ENCODE assay signal across 8 cellular contexts in the genomic region with DNA sequence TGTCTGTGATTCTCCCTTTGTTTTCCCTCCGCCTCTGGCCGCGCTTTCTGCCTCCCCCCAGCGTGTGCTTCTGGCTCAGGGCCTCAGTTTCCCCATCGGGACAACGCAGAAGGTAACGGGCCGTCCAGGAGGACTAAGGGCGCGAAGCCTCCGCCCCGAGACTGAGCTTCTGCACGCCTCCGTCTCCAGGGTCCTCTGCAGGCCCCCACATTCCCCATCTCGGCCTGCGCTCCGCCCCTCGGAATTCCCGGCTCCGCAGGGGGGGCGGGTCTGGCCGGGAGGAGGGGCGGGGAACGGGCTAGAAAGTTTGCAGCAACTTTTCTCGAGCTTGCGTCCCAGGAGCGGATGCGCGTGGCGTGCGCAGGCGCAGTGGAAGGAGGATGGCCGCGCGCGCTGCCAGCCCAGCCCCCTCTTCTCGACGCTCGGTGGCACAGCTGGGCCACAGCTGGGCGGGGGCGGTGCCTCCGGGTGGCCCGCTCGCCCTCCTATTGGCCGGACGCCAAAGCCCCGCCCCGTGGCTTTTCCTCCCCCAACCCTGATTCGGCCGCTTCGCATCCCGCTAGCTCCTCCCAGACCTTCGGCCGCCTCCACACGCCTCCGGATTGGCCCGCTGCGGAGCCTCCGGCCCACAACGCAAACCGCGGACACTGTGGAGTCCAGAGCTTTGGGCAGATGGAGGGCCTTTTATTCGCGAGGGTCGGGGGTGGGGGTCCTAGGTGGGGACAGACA. TPM values are rescaled to one million over a fixed set of nuclear protein-coding genes. Genes with fewer than 3 reads are reported as not detected.
DNase-seq lines count a peak whose midpoint lies in the region; ATAC-seq, FAIRE-seq and TF ChIP-seq lines count a peak whose summit lies in the region.

A gene (minus strand): TSS at position 199 of the 729 bp plus-strand sequence. CDS start 408 bp downstream, outside the sequence.

- H3K9me3 ChIP-seq in right cardiac atrium (ENCODE audit: control insufficient read depth, low read length) (no peaks in the 10 kb centered on the region), vagina (no peaks in the 10 kb centered on the region)

- H3K36me3 ChIP-seq in vagina, result peaks cover 0 to 7% of the 10 kb centered on the region in 2 donors

- WGBS in right cardiac atrium, result under 1% methylated on average over 65 of the region's 65 CpGs

- H3K4me3 ChIP-seq in right cardiac atrium (ENCODE audit: low read length) (peak within 1 kb of the TSS; percentile 80), vagina (peak within 1 kb of the TSS; percentile 58 to 80)

- H3K27ac ChIP-seq in right cardiac atrium (ENCODE audit: low read length), result peak within 1 kb of the TSS; percentile 99
- H3K27ac ChIP-seq in vagina, result peak within 1 kb of the TSS; percentile 98

- intact Hi-C loops in right cardiac atrium (cut with DNase I), result loop anchor here in 1 of 4 donors (5.0 to 10.0 kb wide), 2 partner anchors 54 to 77 kb away; a partner anchor contains a TSS
- intact Hi-C loops in vagina (cut with DNase I), result no loop called here

- no peak for TF ChIP-seq CTCF in vagina (IDR thresholded peaks at IDR 0.05)

- peak; percentile 46 for ATAC-seq in HG02840 (IDR thresholded peaks at IDR 0.05; ENCODE audit: low FRiP score, unreplicated experiment)
- ATAC-seq in right cardiac atrium, result peak; percentile 72 to 73

- no peak for TF ChIP-seq POLR2A in GM12892 (IDR thresholded peaks at IDR 0.05; ENCODE audit: low read depth, low read length)
- TF ChIP-seq POLR2A in vagina (IDR thresholded peaks at IDR 0.05), result peak in 1 of 2 donors; percentile 96

- DNase-seq in GM12892 (ENCODE audit: insufficient read length) (peak; percentile 98), NCI-H146 (lab: John Stamatoyannopoulos, UW) (peak; percentile 97), T-helper 2 cell (peak; percentile 88 to 98 (median 92)), anterior cingulate cortex (lab: John Stamatoyannopoulos, UW) (peak; percentile 38 to 98 (median 92)), right cardiac atrium (peak; percentile 99 to 100 (median 99)), putamen (ENCODE audit: low spot score) (peak; percentile 95), vagina (ENCODE audit: extremely low spot score in 2 of 2) (peak in 1 of 2 donors; percentile 98)

- H3K27me3 ChIP-seq in right cardiac atrium (ENCODE audit: control insufficient read depth, insufficient read depth) (no peaks in the 10 kb centered on the region), vagina (no peaks in the 10 kb centered on the region)

- no peaks in the 10 kb centered on the region for H3K4me1 ChIP-seq in right cardiac atrium (ENCODE audit: control insufficient read depth, insufficient read depth, low read length)
- H3K4me1 ChIP-seq in vagina, result peaks cover 50% of the 10 kb centered on the region

- peak; percentile 100 for FAIRE-seq in GM12892 (lab: Jason Lieb, UNC)

RNA-seq across cellular contexts. Expression of the gene that starts here (rescaled TPM):
- polyA plus RNA-seq in GM12892 (2012; ENCODE audit: missing spikeins), result not detected
- 10 to 100 TPM; 15.8 to 33.2 (median 24.1) TPM for total RNA-seq in right cardiac atrium
- 19.4 TPM for polyA plus RNA-seq in right cardiac atrium
- total RNA-seq in vagina, result 20.6 TPM
